ENCODE assay signal across 8 cellular contexts in the genomic region with DNA sequence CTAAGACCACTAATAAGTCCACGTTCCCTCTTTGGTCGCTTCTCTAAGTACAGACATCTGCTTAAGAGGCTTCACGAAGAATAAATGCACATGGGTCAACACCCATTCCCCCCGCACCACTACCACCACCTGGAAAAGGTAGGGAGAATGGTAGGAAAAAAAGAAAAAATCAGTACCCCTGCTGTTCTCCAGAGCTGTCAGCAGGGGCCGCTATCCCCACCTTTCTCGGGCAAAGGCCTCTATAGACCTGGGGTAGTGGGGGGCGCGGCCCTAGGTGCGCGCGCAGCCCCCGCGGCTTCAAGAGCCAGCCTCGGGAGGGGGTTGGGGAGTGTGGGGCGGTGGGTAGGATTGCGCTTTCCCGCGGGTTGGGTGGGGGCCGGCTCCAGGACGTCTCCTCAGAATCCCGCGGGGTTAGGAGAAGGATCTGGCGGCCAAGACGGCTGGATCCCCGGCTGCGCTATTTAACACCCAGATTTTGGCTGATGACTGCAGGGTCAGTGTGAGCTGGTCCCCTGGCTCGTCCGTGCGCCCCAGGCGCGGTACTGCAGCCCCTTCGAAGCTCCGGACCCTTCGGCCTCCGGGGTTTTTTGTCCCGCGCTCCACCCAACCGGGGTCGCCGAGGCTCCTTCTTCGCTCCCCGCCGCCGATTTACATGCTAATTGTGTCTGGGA. TPM values are rescaled to one million over a fixed set of nuclear protein-coding genes. Genes with fewer than 3 reads are reported as not detected.
DNase-seq lines count a peak whose midpoint lies in the region; ATAC-seq, FAIRE-seq and TF ChIP-seq lines count a peak whose summit lies in the region.

No MANE protein-coding gene starts in this region.

- no peaks in the 10 kb centered on the region for H3K36me3 ChIP-seq in astrocyte (ENCODE audit: insufficient read depth, low read length)

- ATAC-seq in GM18505 (IDR thresholded peaks at IDR 0.05; ENCODE audit: unreplicated experiment) (peak; percentile 45), HG02852 (IDR thresholded peaks at IDR 0.05; ENCODE audit: unreplicated experiment) (peak; percentile 46)

- H3K9ac ChIP-seq in astrocyte (ENCODE audit: low read length) = peak overlapping the region; percentile 57

- H3K4me3 Mint-ChIP-seq in astrocyte (ENCODE audit: unreplicated experiment) = peak overlapping the region; percentile 90

- H3K4me3 ChIP-seq in astrocyte (ENCODE audit: insufficient read depth, low read depth, low read length) = peak overlapping the region; percentile 64

- H3K27me3 ChIP-seq in astrocyte (ENCODE audit: insufficient read depth, low read length) = peaks cover 46% of the 10 kb centered on the region

- peak; percentile 74 for TF ChIP-seq CTCF in astrocyte (IDR thresholded peaks at IDR 0.05; ENCODE audit: insufficient read depth, low read depth, low read length)

- no peak overlapping the region for H3K27ac ChIP-seq in astrocyte (ENCODE audit: low read depth, low read length)

- no peak for FAIRE-seq in astrocyte (lab: Jason Lieb, UNC)

- peaks cover 4% of the 10 kb centered on the region for H3K4me1 Mint-ChIP-seq in astrocyte (ENCODE audit: low read depth, unreplicated experiment)

- H3K9me3 ChIP-seq in astrocyte (ENCODE audit: insufficient read depth, low read depth, low read length) = no peaks in the 10 kb centered on the region

- TF ChIP-seq POLR2A in GM18505 (IDR thresholded peaks at IDR 0.05; ENCODE audit: borderline replicate concordance, extremely low read depth, insufficient read depth, insufficient read length) = no peak

- peaks cover 9% of the 10 kb centered on the region for H3K27me3 Mint-ChIP-seq in astrocyte (ENCODE audit: low read depth, unreplicated experiment)

- no peak overlapping the region for H3K27ac Mint-ChIP-seq in astrocyte (ENCODE audit: unreplicated experiment)

- H3K9me3 Mint-ChIP-seq in astrocyte (ENCODE audit: unreplicated experiment) = no peaks in the 10 kb centered on the region

- DNase-seq in AG08395 (ENCODE audit: low spot score) = peak; percentile 70
- peak; percentile 45 for DNase-seq in NCI-H460 (ENCODE audit: extremely low read depth, low read depth)
- peak; percentile 16 for DNase-seq in astrocyte (ENCODE audit: low read depth)
- peak; percentile 40 to 54 for DNase-seq in hippocampal formation (lab: John Stamatoyannopoulos, UW)
- peak; percentile 92 for DNase-seq in retina
- no peak for DNase-seq in effector CD4-positive, alpha-beta T cell

- H2AFZ ChIP-seq in astrocyte (ENCODE audit: low read depth, low read length) = peak overlapping the region; percentile 80

- peaks cover 1% of the 10 kb centered on the region for H3K36me3 Mint-ChIP-seq in astrocyte (ENCODE audit: low read depth, unreplicated experiment)

- H3K4me1 ChIP-seq in astrocyte (ENCODE audit: insufficient read depth, low read length) = peaks cover 27% of the 10 kb centered on the region

- H4K20me1 ChIP-seq in astrocyte (ENCODE audit: insufficient read depth, low read length) = no peaks in the 10 kb centered on the region

- peak overlapping the region; percentile 87 for H3K4me2 ChIP-seq in astrocyte (ENCODE audit: low read length)

- no peaks in the 10 kb centered on the region for H3K79me2 ChIP-seq in astrocyte (ENCODE audit: insufficient read depth, low read length)

RNA-seq across cellular contexts. Expression of a gene that starts 1.6 kb away (rescaled TPM):
- 0.32 and 0.94 TPM in 2 replicates for total RNA-seq in NCI-H460 (2014; rRNA removed; shearing (Covaris generic))
- 0.08 TPM in 1 of 2 replicates, not detected in the other for polyA plus RNA-seq in NCI-H460 (2014; cell fraction: nucleus; rRNA removed)
- total RNA-seq in astrocyte = 21.3 and 34.2 TPM in 2 replicates

Comparison
In these comparisons a context has a peak if more than half of its experiments do, and no peak if none do; other contexts are left out.
1. RNA of a gene that starts 1.6 kb away (total RNA-seq): 21.3 to 34.2 TPM in astrocyte; 0.32 to 0.94 TPM in NCI-H460; every median in the first group is over 10 times any median in the second.